Comparison of ENCODE assay signal across 3 cellular contexts in genomic region chr7:76230214-76230613, GRCh38.
TF ChIP-seq lines count a peak whose summit lies in the region.

No MANE protein-coding gene starts in this region.

TF ChIP-seq in HEK293, 187 proteins besides CTCF, POLR2A, EP300 and RAD21:
- no peak for TF ChIP-seq ZNF510 (tag by site-specific recombination; IDR thresholded peaks at IDR 0.05; ENCODE audit: insufficient replicate concordance)
- TF ChIP-seq ZNF121 (tag by site-specific recombination; IDR thresholded peaks at IDR 0.05), result peak; percentile 38; the same call in 1 of the 2 replicates

TF ChIP-seq in WTC11, 78 proteins besides CTCF, POLR2A, EP300 and RAD21:
- TF ChIP-seq TCF7 (CRISPR knock-in tag; IDR thresholded peaks at IDR 0.05; ENCODE audit: low read depth) (no peak), ZNF121 (CRISPR knock-in tag; IDR thresholded peaks at IDR 0.05) (peak; percentile 94)
TF ChIP-seq in WTC11: peak in this region for 1.

TF ChIP-seq in H1, 55 proteins besides CTCF, POLR2A, EP300 and RAD21:
- TF ChIP-seq SIN3A (conservative IDR thresholded peaks at IDR 0.05 in 1 of 2, IDR thresholded peaks at IDR 0.05 in 1 of 2; ENCODE audit: low read depth in 1 of 2, low read length in 2 of 2) (no peak), FOSL1 (IDR thresholded peaks at IDR 0.05; ENCODE audit: insufficient read depth, low read depth, low read length) (no peak), BRCA1 (IDR thresholded peaks at IDR 0.05; ENCODE audit: low read depth, low read length) (no peak), CEBPB (IDR thresholded peaks at IDR 0.05; ENCODE audit: low read depth, low read length) (no peak), NRF1 (IDR thresholded peaks at IDR 0.05; ENCODE audit: low read depth, low read length) (no peak), POU5F1 (IDR thresholded peaks at IDR 0.05; ENCODE audit: low read depth, low read length) (no peak), CBX8 (IDR thresholded peaks at IDR 0.05; ENCODE audit: borderline replicate concordance, low read depth, low read length) (no peak), EZH2 (IDR thresholded peaks at IDR 0.05; ENCODE audit: low read depth, low read length, severe bottlenecking) (no peak), TAF1 (IDR thresholded peaks at IDR 0.05; ENCODE audit: low read depth, low read length) (no peak), RFX5 (IDR thresholded peaks at IDR 0.05; ENCODE audit: borderline replicate concordance, low read depth, low read length) (no peak)
